In genomic region chr14:92495041-92495440, GRCh38 we compare ENCODE assay signal across 11 cellular contexts. TPM values are rescaled to one million over a fixed set of nuclear protein-coding genes. Genes with fewer than 3 reads are reported as not detected.
DNase-seq lines count a peak whose midpoint lies in the region; ATAC-seq and TF ChIP-seq lines count a peak whose summit lies in the region.
"Had no signal": no experiment of that assay in that cellular context is flagged by ENCODE, and none has a peak within 500 bp of the region (broad histone marks: within the 10 kb centered on the region; RNA-seq: fewer than 3 reads in every experiment).

No MANE protein-coding gene starts in this region.

- no peaks in the 10 kb centered on the region for H3K9me3 Mint-ChIP-seq in WTC11
- no peaks in the 10 kb centered on the region for H3K9me3 Mint-ChIP-seq in activated CD4-positive, alpha-beta T cell treated with anti-CD3 and anti-CD28 coated beads for 36 hours (ENCODE audit: low read depth)

- H3K27ac Mint-ChIP-seq in WTC11, result no peak overlapping the region
- H3K27ac Mint-ChIP-seq in activated CD4-positive, alpha-beta T cell treated with anti-CD3 and anti-CD28 coated beads for 36 hours, result no peak overlapping the region

- intact Hi-C loops in Right ventricle myocardium superior (cut with DNase I), result no loop called here
- intact Hi-C loops in Right ventricle myocardium inferior (cut with DNase I), result no loop called here
- intact Hi-C loops in activated CD4-positive, alpha-beta T cell treated with anti-CD3 and anti-CD28 coated beads for 36 hours (cut with DNase I, micrococcal nuclease), result no loop called here

- no peak for TF ChIP-seq CTCF in WTC11 (IDR thresholded peaks at IDR 0.05)

- POLR2A ChIA-PET in WTC11 (lab: Charles Lee), result no interaction called here
- POLR2A ChIA-PET in activated CD4-positive, alpha-beta T cell treated with anti-CD3 and anti-CD28 coated beads for 36 hours (lab: Charles Lee), result no interaction called here

- H3K4me3 Mint-ChIP-seq in WTC11, result no peak overlapping the region
- H3K4me3 Mint-ChIP-seq in activated CD4-positive, alpha-beta T cell treated with anti-CD3 and anti-CD28 coated beads for 36 hours, result no peak overlapping the region

- no peaks in the 10 kb centered on the region for H3K27me3 Mint-ChIP-seq in WTC11 (ENCODE audit: low read depth)
- H3K27me3 Mint-ChIP-seq in activated CD4-positive, alpha-beta T cell treated with anti-CD3 and anti-CD28 coated beads for 36 hours, result no peaks in the 10 kb centered on the region

- no peak for DNase-seq in Right ventricle myocardium superior
- no peak for DNase-seq in Right ventricle myocardium inferior (ENCODE audit: missing footprints)
- DNase-seq in WTC11 (ENCODE audit: low spot score), result no peak
- peak; percentile 17 for DNase-seq in kidney tubule cell (ENCODE audit: low spot score)
- DNase-seq in D341Med (ENCODE audit: low spot score), result no peak
- DNase-seq in stimulated activated CD4-positive, alpha-beta T cell treated with anti-CD3 and anti-CD28 coated beads, Interleukin-12 subunit alpha, Interleukin-12 subunit beta, amount 100 ng/mL, for 4 hours, result no peak
- no peak for DNase-seq in midbrain (lab: John Stamatoyannopoulos, UW)
- no peak for DNase-seq in activated CD4-positive, alpha-beta T cell treated with anti-CD3 and anti-CD28 coated beads for 36 hours
- DNase-seq: NCI-H1694; nucleus accumbens; stimulated activated CD4-positive, alpha-beta T cell treated with anti-CD3 and anti-CD28 coated beads, Interleukin-4, amount 100 ng/mL, for 4 hours had no signal

- CTCF ChIA-PET in WTC11 (lab: Charles Lee), result no interaction called here
- CTCF ChIA-PET in activated CD4-positive, alpha-beta T cell treated with anti-CD3 and anti-CD28 coated beads for 36 hours (lab: Charles Lee), result interaction anchor here (0.9 kb wide), 1 partner anchor 108 kb away, joined by 3 read pairs; no protein-coding TSS in a partner anchor

- H3K36me3 Mint-ChIP-seq in WTC11, result no peaks in the 10 kb centered on the region
- H3K36me3 Mint-ChIP-seq in activated CD4-positive, alpha-beta T cell treated with anti-CD3 and anti-CD28 coated beads for 36 hours (ENCODE audit: low read depth), result no peaks in the 10 kb centered on the region

- peak; percentile 42 for ATAC-seq in Right ventricle myocardium superior (ENCODE audit: poor library complexity)
- ATAC-seq in Right ventricle myocardium inferior, result no peak
- ATAC-seq in WTC11, result peak; percentile 28; the same call in 1 of the 2 replicates
- ATAC-seq in activated CD4-positive, alpha-beta T cell treated with anti-CD3 and anti-CD28 coated beads for 36 hours, result no peak

- peaks cover 12% of the 10 kb centered on the region for H3K4me1 Mint-ChIP-seq in WTC11
- no peaks in the 10 kb centered on the region for H3K4me1 Mint-ChIP-seq in activated CD4-positive, alpha-beta T cell treated with anti-CD3 and anti-CD28 coated beads for 36 hours

TF ChIP-seq in WTC11, 78 proteins besides CTCF, POLR2A, EP300 and RAD21:
- TF ChIP-seq ZBTB43 (CRISPR knock-in tag; IDR thresholded peaks at IDR 0.05), result no peak
- no peak for TF ChIP-seq MAX (CRISPR knock-in tag; IDR thresholded peaks at IDR 0.05)
- no peak for TF ChIP-seq AR (CRISPR knock-in tag; IDR thresholded peaks at IDR 0.05)
- no peak for TF ChIP-seq NR1H2 (CRISPR knock-in tag; IDR thresholded peaks at IDR 0.05)
- TF ChIP-seq ESRRA (CRISPR knock-in tag; IDR thresholded peaks at IDR 0.05; ENCODE audit: borderline replicate concordance), result no peak
- no peak for TF ChIP-seq JUN (CRISPR knock-in tag; IDR thresholded peaks at IDR 0.05)
- no peak for TF ChIP-seq ZSCAN18 (CRISPR knock-in tag; IDR thresholded peaks at IDR 0.05)
- TF ChIP-seq ELF4 (CRISPR knock-in tag; IDR thresholded peaks at IDR 0.05; ENCODE audit: low read depth), result no peak

RNA-seq across cellular contexts. Expression of gene RIN3, which starts 18.5 kb away (rescaled TPM):
- total RNA-seq in Right ventricle myocardium superior (11.0 TPM), Right ventricle myocardium inferior (13.0 TPM), WTC11 (2021) (2.7 to 3.3 TPM (median 3.0 TPM) in 3 replicates)
- total RNA-seq in activated CD4-positive, alpha-beta T cell treated with anti-CD3 and anti-CD28 coated beads for 36 hours, result 10 to 100 TPM; 23.1 to 26.4 TPM

Comparison
In these comparisons a context has a peak if more than half of its experiments do, and no peak if none do; other contexts are left out.
1. ATAC-seq: peak in Right ventricle myocardium superior (single experiment) and WTC11 (single experiment); none in Right ventricle myocardium inferior (single experiment) and activated CD4-positive, alpha-beta T cell treated with anti-CD3 and anti-CD28 coated beads for 36 hours (single experiment).